ENCODE assay signal across 8 cellular contexts in genomic region chr2:216283038-216283900, GRCh38.
A peak's percentile ranks its signal among the peaks of the same experiment; 100 is the strongest.
DNase-seq lines count a peak whose midpoint lies in the region; ATAC-seq, FAIRE-seq and TF ChIP-seq lines count a peak whose summit lies in the region.

No MANE protein-coding gene starts in this region.

- H3F3A ChIP-seq in PC-9 (ENCODE audit: insufficient read depth, low read depth), result no peaks in the 10 kb centered on the region

- BruUV-seq in PC-9 (replicated peaks; lab: Mats Ljungman, UMichigan), result no TSS peak

- no peaks in the 10 kb centered on the region for H3K9me2 ChIP-seq in PC-9 (ENCODE audit: insufficient read depth)

- POLR2A ChIA-PET in PC-9 (lab: Charles Lee; ENCODE audit: unreplicated experiment), result no interaction called here

- H3K36me3 ChIP-seq in PC-9 (ENCODE audit: low read depth) (no peaks in the 10 kb centered on the region), tibial artery (no peaks in the 10 kb centered on the region)

- H3K4me3 ChIP-seq in PC-9 (no peak overlapping the region), tibial artery (no peak overlapping the region)

- no peaks in the 10 kb centered on the region for H3K79me2 ChIP-seq in PC-9 (ENCODE audit: low read depth)

- H3K4me2 ChIP-seq in PC-9, result no peak overlapping the region

- no peak for DNase-seq in D721Med (ENCODE audit: insufficient read length, low spot score)
- no peak for DNase-seq in PC-9
- peak; percentile 80 for DNase-seq in iPS-NIHi11 (ENCODE audit: low spot score)
- DNase-seq in DMS153 (lab: John Stamatoyannopoulos, UW), result no peak
- DNase-seq in RKO (ENCODE audit: low spot score), result no peak
- DNase-seq in tibial artery, result no peak

- intact Hi-C loops in PC-9 (cut with micrococcal nuclease; ENCODE audit: unreplicated experiment) (no loop called here), tibial artery (cut with DNase I; ENCODE audit: low total_unique reads) (no loop called here)

- no peak overlapping the region for H2AFZ ChIP-seq in PC-9

- H3K9me3 ChIP-seq in PC-9 (ENCODE audit: insufficient read depth, low read depth) (no peaks in the 10 kb centered on the region), tibial artery (no peaks in the 10 kb centered on the region)

- ATAC-seq in GM21576 (IDR thresholded peaks at IDR 0.05; ENCODE audit: unreplicated experiment), result peak; percentile 85
- ATAC-seq in HG03460 (IDR thresholded peaks at IDR 0.05; ENCODE audit: unreplicated experiment), result no peak

- no peaks in the 10 kb centered on the region for H4K20me1 ChIP-seq in PC-9 (ENCODE audit: insufficient read depth)

- no peak for FAIRE-seq in D721Med (lab: Jason Lieb, UNC)

- H3K27ac ChIP-seq in PC-9 (no peak overlapping the region), tibial artery (no peak overlapping the region)

- H3K4me1 ChIP-seq in PC-9 (replicated peaks; ENCODE audit: insufficient read depth) (no peaks in the 10 kb centered on the region), tibial artery (no peaks in the 10 kb centered on the region)

- TF ChIP-seq CTCF in D721Med (IDR thresholded peaks at IDR 0.05; ENCODE audit: insufficient read depth, missing control alignments) (peak; percentile 43), PC-9 (conservative IDR thresholded peaks at IDR 0.05) (peak; percentile 42), tibial artery (IDR thresholded peaks at IDR 0.05) (no peak)

- CTCF ChIA-PET in PC-9 (lab: Charles Lee), result no interaction called here

- H3K27me3 ChIP-seq in PC-9 (ENCODE audit: insufficient read depth, low read depth), result no peaks in the 10 kb centered on the region
- peaks cover 0 to 30% of the 10 kb centered on the region in 2 donors for H3K27me3 ChIP-seq in tibial artery

Comparison
In these comparisons a context has a peak if more than half of its experiments do, and no peak if none do; other contexts are left out.
1. CTCF ChIP-seq: peak in D721Med (single experiment) and PC-9 (single experiment); none in tibial artery (0 of 2).